8 cellular contexts compared by ENCODE assay signal in genomic region chr22:33920927-33921575, GRCh38. TPM values are rescaled to one million over a fixed set of nuclear protein-coding genes. Genes with fewer than 3 reads are reported as not detected.
DNase-seq lines count a peak whose midpoint lies in the region; ATAC-seq and TF ChIP-seq lines count a peak whose summit lies in the region.

No MANE protein-coding gene starts in this region.

- peak overlapping the region; percentile 50 for H3K4ac ChIP-seq in IMR-90 (ENCODE audit: low read depth, low read length)

- H2BK5ac ChIP-seq in IMR-90 (ENCODE audit: low read depth, low read length, poor library complexity, severe bottlenecking): peak overlapping the region; percentile 14

- H3K9me3 ChIP-seq in IMR-90 (ENCODE audit: control insufficient read depth, insufficient read depth, low read length): no peaks in the 10 kb centered on the region

- no peaks in the 10 kb centered on the region for H3K27me3 ChIP-seq in IMR-90 (ENCODE audit: control insufficient read depth, insufficient read depth, low read length)

- in situ Hi-C loops in IMR-90 (cut with MboI; ENCODE audit: low sequenced_read_pairs): loop anchor here (10.0 kb wide), 2 partner anchors 406 to 1234 kb away; no protein-coding TSS in a partner anchor

- no peaks in the 10 kb centered on the region for H3K9me3 Mint-ChIP-seq in Calu3 (ENCODE audit: low read depth, unreplicated experiment)
- no peaks in the 10 kb centered on the region for H3K9me3 Mint-ChIP-seq in natural killer cell treated with Interleukin-12 subunit alpha and Interleukin-12 subunit beta and Interleukin-15 and Interleukin-18, amount 100 ng/mL, for 72 hours
- no peaks in the 10 kb centered on the region for H3K9me3 Mint-ChIP-seq in stimulated activated naive B cell treated with anti-CD40 and anti-IgM and Interleukin-4, amounts not matched to agents 10 μg/mL and 1 μg/mL and 100 μg/mL, for 72 hours

- DNase-seq in Calu3: peak; percentile 98
- DNase-seq in IMR-90: peak; percentile 94
- DNase-seq in RPMI7951 (ENCODE audit: low read depth): peak; percentile 87
- peak; percentile 94 for DNase-seq in activated effector memory CD4-positive, alpha-beta T cell treated with anti-CD3 and anti-CD28 coated beads, Interleukin-2, amount 50 U/mL, for 16 hours
- peak; percentile 94 for DNase-seq in fibroblast of the aortic adventitia (ENCODE audit: low read depth)
- peak; percentile 95 for DNase-seq in natural killer cell treated with Interleukin-12 subunit alpha and Interleukin-12 subunit beta and Interleukin-15 and Interleukin-18, amount 100 ng/mL, for 72 hours (ENCODE audit: low spot score)
- DNase-seq in stimulated activated naive B cell treated with anti-CD40 and anti-IgM and Interleukin-4, amounts not matched to agents 10 μg/mL and 1 μg/mL and 100 μg/mL, for 72 hours: peak; percentile 96

- TF ChIP-seq CTCF in Calu3 (IDR thresholded peaks at IDR 0.05; ENCODE audit: unreplicated experiment): no peak
- no peak for TF ChIP-seq CTCF in IMR-90 (conservative IDR thresholded peaks at IDR 0.05; ENCODE audit: low read depth, low read length)
- no peak for TF ChIP-seq CTCF in fibroblast of the aortic adventitia (IDR thresholded peaks at IDR 0.05; ENCODE audit: insufficient read depth, low read length)

- no peak overlapping the region for H3K27ac Mint-ChIP-seq in Calu3 (ENCODE audit: unreplicated experiment)
- no peak overlapping the region for H3K27ac Mint-ChIP-seq in natural killer cell treated with Interleukin-12 subunit alpha and Interleukin-12 subunit beta and Interleukin-15 and Interleukin-18, amount 100 ng/mL, for 72 hours
- H3K27ac Mint-ChIP-seq in stimulated activated naive B cell treated with anti-CD40 and anti-IgM and Interleukin-4, amounts not matched to agents 10 μg/mL and 1 μg/mL and 100 μg/mL, for 72 hours: no peak overlapping the region

- H3K14ac ChIP-seq in IMR-90 (replicated peaks; ENCODE audit: low read depth, low read length): 0 out of 2 replicates have a peak overlapping the region, but pooled peaks have one; percentile 9

- H2AFZ ChIP-seq in IMR-90 (replicated peaks; ENCODE audit: low read length, poor library complexity): peak overlapping the region; percentile 98

- BruUV-seq in Calu3 (replicated peaks; lab: Mats Ljungman, UMichigan) (no TSS peak), IMR-90 (replicated peaks; lab: Mats Ljungman, UMichigan) (no TSS peak)

- TF ChIP-seq POLR2A in IMR-90 (IDR thresholded peaks at IDR 0.05; ENCODE audit: low read depth, low read length): peak; percentile 80

- H3K4me3 ChIP-seq in IMR-90 (ENCODE audit: insufficient read depth, low read depth, low read length) (peak overlapping the region; percentile 86), fibroblast of the aortic adventitia (ENCODE audit: low read depth, low read length) (peak overlapping the region; percentile 77)

- no peak overlapping the region for H2AK5ac ChIP-seq in IMR-90 (ENCODE audit: low read depth, low read length)

- peaks cover 19 to 25% of the 10 kb centered on the region in 2 experiments for H3K79me1 ChIP-seq in IMR-90 (ENCODE audit: low read depth in 1 of 2, low read length in 2 of 2)

- H2BK120ac ChIP-seq in IMR-90 (ENCODE audit: low read depth, low read length): no peak overlapping the region; the same call in 1 of the 2 replicates

- H4K5ac ChIP-seq in IMR-90 (ENCODE audit: low read depth, low read length): no peak overlapping the region

- H2BK15ac ChIP-seq in IMR-90 (ENCODE audit: low read depth, low read length): no peak overlapping the region; the same call in 2 of the 3 replicates

- peak overlapping the region; percentile 74 for H3K4me3 Mint-ChIP-seq in Calu3 (ENCODE audit: low read depth, unreplicated experiment)
- H3K4me3 Mint-ChIP-seq in natural killer cell treated with Interleukin-12 subunit alpha and Interleukin-12 subunit beta and Interleukin-15 and Interleukin-18, amount 100 ng/mL, for 72 hours: peak overlapping the region; percentile 82
- peak overlapping the region; percentile 87 for H3K4me3 Mint-ChIP-seq in stimulated activated naive B cell treated with anti-CD40 and anti-IgM and Interleukin-4, amounts not matched to agents 10 μg/mL and 1 μg/mL and 100 μg/mL, for 72 hours

- H2BK20ac ChIP-seq in IMR-90 (ENCODE audit: low read depth, low read length): no peak overlapping the region

- CTCF ChIA-PET in Calu3 (lab: Charles Lee): interaction anchor here (0.6 to 1.3 kb wide), 4 partner anchors 16 to 1235 kb away, joined by 3 to 4 read pairs (median 4); no protein-coding TSS in a partner anchor
- CTCF ChIA-PET in IMR-90 (lab: Yijun Ruan, JAX): interaction anchor here (0.6 to 1.5 kb wide), 2 partner anchors 402 to 808 kb away, joined by 3 to 5 read pairs; no protein-coding TSS in a partner anchor

- 0% methylated on average over 15 of the region's 72 CpGs; no CpG with 5 or more reads in 1 of the 2 experiments for WGBS in IMR-90 (ENCODE audit: extremely low coverage in 2 of 2, insufficient read length in 1 of 2), 2 experiments

- H3K27ac ChIP-seq in IMR-90 (ENCODE audit: insufficient read depth, low read length): peak overlapping the region; percentile 75

- H3K36me3 Mint-ChIP-seq in Calu3 (ENCODE audit: insufficient read depth, unreplicated experiment): peaks cover 22% of the 10 kb centered on the region
- H3K36me3 Mint-ChIP-seq in natural killer cell treated with Interleukin-12 subunit alpha and Interleukin-12 subunit beta and Interleukin-15 and Interleukin-18, amount 100 ng/mL, for 72 hours: peaks cover 11% of the 10 kb centered on the region
- H3K36me3 Mint-ChIP-seq in stimulated activated naive B cell treated with anti-CD40 and anti-IgM and Interleukin-4, amounts not matched to agents 10 μg/mL and 1 μg/mL and 100 μg/mL, for 72 hours: peaks cover 2 to 4% of the 10 kb centered on the region in 2 donors

- H3K9ac ChIP-seq in IMR-90 (ENCODE audit: low read depth, low read length): peak overlapping the region; percentile 77

- H2AK9ac ChIP-seq in IMR-90 (replicated peaks; ENCODE audit: low read depth, low read length, poor library complexity): no peak overlapping the region

- H3K4me1 Mint-ChIP-seq in Calu3 (ENCODE audit: low read depth, unreplicated experiment): peaks cover 17% of the 10 kb centered on the region
- peaks cover 18 to 21% of the 10 kb centered on the region in 2 donors for H3K4me1 Mint-ChIP-seq in natural killer cell treated with Interleukin-12 subunit alpha and Interleukin-12 subunit beta and Interleukin-15 and Interleukin-18, amount 100 ng/mL, for 72 hours (ENCODE audit: low read depth in 2 of 2)
- H3K4me1 Mint-ChIP-seq in stimulated activated naive B cell treated with anti-CD40 and anti-IgM and Interleukin-4, amounts not matched to agents 10 μg/mL and 1 μg/mL and 100 μg/mL, for 72 hours: peaks cover 27 to 57% of the 10 kb centered on the region in 2 donors

- H4K91ac ChIP-seq in IMR-90 (ENCODE audit: insufficient read depth, low read depth, low read length): no peak overlapping the region; the same call in 1 of the 2 replicates

- dilution Hi-C loops in IMR-90 (cut with HindIII; ENCODE audit: low sequenced_read_pairs, unreplicated experiment): no loop called here

- H3K27me3 Mint-ChIP-seq in Calu3 (ENCODE audit: unreplicated experiment): peaks cover 66% of the 10 kb centered on the region
- peaks cover 41 to 46% of the 10 kb centered on the region in 2 donors for H3K27me3 Mint-ChIP-seq in natural killer cell treated with Interleukin-12 subunit alpha and Interleukin-12 subunit beta and Interleukin-15 and Interleukin-18, amount 100 ng/mL, for 72 hours
- H3K27me3 Mint-ChIP-seq in stimulated activated naive B cell treated with anti-CD40 and anti-IgM and Interleukin-4, amounts not matched to agents 10 μg/mL and 1 μg/mL and 100 μg/mL, for 72 hours: peaks cover 3 to 40% of the 10 kb centered on the region in 2 donors

- no peak overlapping the region for H3K18ac ChIP-seq in IMR-90 (ENCODE audit: low read depth, low read length)

- POLR2A ChIA-PET in IMR-90 (lab: Charles Lee; ENCODE audit: unreplicated experiment): interaction anchor here (0.6 to 1.4 kb wide), 2 partner anchors 266 to 1230 kb away, joined by 3 read pairs; no protein-coding TSS in a partner anchor

- no peaks in the 10 kb centered on the region for H3K36me3 ChIP-seq in IMR-90 (ENCODE audit: control insufficient read depth, insufficient read depth, low read length)

- H3K56ac ChIP-seq in IMR-90 (ENCODE audit: extremely low read depth, insufficient read depth, low read length): 0 out of 2 replicates have a peak overlapping the region, but pooled peaks have one; percentile 50

- H4K8ac ChIP-seq in IMR-90 (ENCODE audit: low read depth in 2 of 2, low read length in 2 of 2): peak overlapping the region in 1 of 2 experiments; percentile 34; a peak in 1 of 4 replicates

- H3K9me1 ChIP-seq in IMR-90 (ENCODE audit: insufficient read depth, low read length): no peaks in the 10 kb centered on the region

- H3K4me2 ChIP-seq in IMR-90 (ENCODE audit: low read depth, low read length): peak overlapping the region; percentile 84

- intact Hi-C loops in Calu3 (cut with micrococcal nuclease; ENCODE audit: unreplicated experiment): loop anchor here (5.0 kb wide), 1 partner anchor 1101 kb away; no protein-coding TSS in a partner anchor
- intact Hi-C loops in IMR-90 (cut with micrococcal nuclease): loop anchor here (1.0 to 5.0 kb wide), 5 partner anchors 119 to 619 kb away; no protein-coding TSS in a partner anchor

- H3K4me1 ChIP-seq in IMR-90 (ENCODE audit: control insufficient read depth, insufficient read depth, low read length): no peaks in the 10 kb centered on the region

- peak; percentile 63 for ATAC-seq in GM21528 (IDR thresholded peaks at IDR 0.05; ENCODE audit: low FRiP score, unreplicated experiment)
- ATAC-seq in IMR-90 (ENCODE audit: low read depth): peak; percentile 85
- ATAC-seq in natural killer cell treated with Interleukin-12 subunit alpha and Interleukin-12 subunit beta and Interleukin-15 and Interleukin-18, amount 100 ng/mL, for 72 hours: peak; percentile 93 to 96
- peak; percentile 78 to 84 for ATAC-seq in stimulated activated naive B cell treated with anti-CD40 and anti-IgM and Interleukin-4, amounts not matched to agents 10 μg/mL and 1 μg/mL and 100 μg/mL, for 72 hours (replicated peaks)

- TF ChIP-seq RAD21 in IMR-90 (IDR thresholded peaks at IDR 0.05; ENCODE audit: low read length): no peak

- peaks cover 6% of the 10 kb centered on the region; the same call in 1 of the 2 replicates for H4K20me1 ChIP-seq in IMR-90 (ENCODE audit: insufficient read depth, low read length)

- H3K23ac ChIP-seq in IMR-90 (ENCODE audit: low read depth, low read length): 0 out of 2 replicates have a peak overlapping the region, but pooled peaks have one; percentile 59

TF ChIP-seq in IMR-90, 13 proteins besides CTCF, POLR2A, EP300 and RAD21 (continues in another document):
- no peak for TF ChIP-seq SMC3 (IDR thresholded peaks at IDR 0.05; ENCODE audit: low read depth, low read length)

RNA-seq across cellular contexts. Expression of gene LARGE1, which starts 0.8 kb away (rescaled TPM):
- total RNA-seq in Calu3 (2022) (11.6 and 15.3 TPM in 2 replicates), IMR-90 (2012; rRNA removed) (7.2 and 12.4 TPM in 2 replicates), fibroblast of the aortic adventitia (ENCODE audit: low replicate concordance) (15.0 and 124 TPM in 2 replicates)
- polyA plus RNA-seq in IMR-90 (2012; rRNA removed): 6.2 and 6.5 TPM in 2 replicates
- 6.6 and 16.6 TPM in 2 replicates for polyA plus RNA-seq in IMR-90 (2012; cell fraction: cytosol; rRNA removed)
- polyA plus RNA-seq in IMR-90 (2012; cell fraction: nucleus; rRNA removed; ENCODE audit: low replicate concordance): 3.8 and 4.1 TPM in 2 replicates
- total RNA-seq in RPMI7951 (2014; rRNA removed; shearing (Covaris generic)): 2.9 and 3.0 TPM in 2 replicates
- 1 to 10 TPM; 6.9 to 9.0 TPM for total RNA-seq in natural killer cell treated with Interleukin-12 subunit alpha and Interleukin-12 subunit beta and Interleukin-15 and Interleukin-18, amount 100 ng/mL, for 72 hours

Comparison
In these comparisons a context has a peak if more than half of its experiments do, and no peak if none do; other contexts are left out.
1. Peak in every context shown above with its lines: DNase-seq, ATAC-seq, H3K4me3 ChIP-seq and H3K27ac ChIP-seq.